Comparison of ENCODE assay signal across 16 cellular contexts in the genomic region with DNA sequence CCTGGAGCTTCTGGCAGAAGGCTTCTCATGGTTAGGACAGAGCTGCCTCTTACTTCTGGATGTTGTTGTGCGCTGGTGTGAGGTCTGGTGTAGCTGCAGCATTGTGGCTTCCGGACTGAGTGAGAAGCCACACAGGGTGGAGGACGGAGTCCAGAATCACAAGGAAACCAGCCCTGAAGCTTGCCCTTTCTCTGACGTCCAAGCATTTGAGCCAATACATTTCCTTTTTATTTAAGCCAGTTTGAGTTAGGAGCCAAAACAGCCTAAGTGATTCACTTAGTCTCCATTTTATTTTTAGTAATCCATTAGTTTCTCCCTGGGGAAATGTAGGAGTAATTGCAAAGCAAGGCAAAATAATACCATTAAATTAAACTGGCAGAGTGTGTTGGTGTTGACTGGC.
A peak's percentile ranks its signal among the peaks of the same experiment; 100 is the strongest.
DNase-seq lines count a peak whose midpoint lies in the region; ATAC-seq and TF ChIP-seq lines count a peak whose summit lies in the region.
"Had no signal": no experiment of that assay in that cellular context is flagged by ENCODE, and none has a peak within 500 bp of the region (broad histone marks: within the 10 kb centered on the region; RNA-seq: fewer than 3 reads in every experiment).

No MANE protein-coding gene starts in this region.

- peak; percentile 77 for ATAC-seq in left ventricle myocardium superior
- ATAC-seq: T-helper 17 cell had no signal

- no peaks in the 10 kb centered on the region for H3K4me1 ChIP-seq in breast epithelium
- H3K4me1 ChIP-seq: psoas muscle, upper lobe of left lung had no signal

- no peak for TF ChIP-seq POLR2A in breast epithelium (IDR thresholded peaks at IDR 0.05)

- intact Hi-C loops in left ventricle myocardium superior (cut with micrococcal nuclease) = no loop called here
- intact Hi-C loops in activated T-helper 1 cell treated with anti-CD3 and anti-CD28 coated beads, Interleukin-12 subunit alpha, Interleukin-12 subunit beta, Interleukin-2, Interleukin-4 antibody, amounts not matched to agents 30 ng/mL and 10 ng/mL and 1 ng/mL, durations not matched to agents 14 hours and 24 hours and 36 hours (cut with micrococcal nuclease) = no loop called here
- intact Hi-C loops in breast epithelium (cut with DNase I; ENCODE audit: low total_unique reads) = no loop called here

- H3K4me3 ChIP-seq in skeletal muscle cell (ENCODE audit: low read depth, low read length) (no peak overlapping the region), breast epithelium (peak overlapping the region in 1 of 3 donors; percentile 3)
- H3K4me3 ChIP-seq: esophagus squamous epithelium, psoas muscle, upper lobe of left lung had no signal

- peaks cover 47% of the 10 kb centered on the region for H3K36me3 Mint-ChIP-seq in HFFc6 (ENCODE audit: low read depth)
- H3K36me3 Mint-ChIP-seq in activated CD4-positive, alpha-beta T cell treated with anti-CD3 and anti-CD28 coated beads, Interleukin-2, amount 10 ng/mL, durations not matched to agents 7 days and 5 days (ENCODE audit: low read depth) = peaks cover 24% of the 10 kb centered on the region
- peaks cover 17% of the 10 kb centered on the region for H3K36me3 Mint-ChIP-seq in activated T-helper 1 cell treated with anti-CD3 and anti-CD28 coated beads, Interleukin-12 subunit alpha, Interleukin-12 subunit beta, Interleukin-2, Interleukin-4 antibody, amounts not matched to agents 30 ng/mL and 10 ng/mL and 1 ng/mL, durations not matched to agents 14 hours and 24 hours and 36 hours (ENCODE audit: low read depth)

- POLR2A ChIA-PET in activated CD4-positive, alpha-beta T cell treated with anti-CD3 and anti-CD28 coated beads, Interleukin-2, amount 10 ng/mL, durations not matched to agents 7 days and 5 days (lab: Charles Lee) = no interaction called here

- H3K36me3 ChIP-seq in breast epithelium = no peaks in the 10 kb centered on the region

- no peak for TF ChIP-seq CTCF in HFFc6 (IDR thresholded peaks at IDR 0.05)
- TF ChIP-seq CTCF in breast epithelium (IDR thresholded peaks at IDR 0.05) = no peak

- peak overlapping the region in 1 of 2 donors; percentile 19 for H3K27ac ChIP-seq in breast epithelium
- H3K27ac ChIP-seq: HL-60, psoas muscle, upper lobe of left lung had no signal

- no peak for DNase-seq in HFFc6
- peak; percentile 31 for DNase-seq in astrocyte of the hippocampus (ENCODE audit: low read depth, low spot score)
- no peak for DNase-seq in left ventricle myocardium superior
- peak; percentile 59 for DNase-seq in skeletal muscle cell (ENCODE audit: low read depth)
- no peak for DNase-seq in activated CD4-positive, alpha-beta T cell treated with anti-CD3 and anti-CD28 coated beads, Interleukin-2, amount 10 ng/mL, durations not matched to agents 7 days and 5 days
- DNase-seq in ACHN = no peak
- no peak for DNase-seq in activated T-helper 1 cell treated with anti-CD3 and anti-CD28 coated beads, Interleukin-12 subunit alpha, Interleukin-12 subunit beta, Interleukin-2, Interleukin-4 antibody, amounts not matched to agents 30 ng/mL and 10 ng/mL and 1 ng/mL, durations not matched to agents 14 hours and 24 hours and 36 hours (ENCODE audit: low spot score)
- DNase-seq in breast epithelium (ENCODE audit: low spot score in 2 of 2) = no peak
- DNase-seq: central memory CD4-positive, alpha-beta T cell; DMS 273 treated with DMSO at 0.1 percent for 48 hours; esophagus squamous epithelium; NK-92 treated with Interleukin-12 subunit alpha and Interleukin-12 subunit beta, amount 100 ng/mL, for 24 hours; T-helper 17 cell; upper lobe of left lung had no signal

- H3K9me3 ChIP-seq in breast epithelium = no peaks in the 10 kb centered on the region
- H3K9me3 ChIP-seq: esophagus squamous epithelium, psoas muscle, upper lobe of left lung had no signal

- no peaks in the 10 kb centered on the region for H3K27me3 ChIP-seq in breast epithelium
- H3K27me3 ChIP-seq: esophagus squamous epithelium, upper lobe of left lung had no signal

- H3K27me3 Mint-ChIP-seq in HFFc6 (ENCODE audit: insufficient read depth) = no peaks in the 10 kb centered on the region
- no peaks in the 10 kb centered on the region for H3K27me3 Mint-ChIP-seq in activated CD4-positive, alpha-beta T cell treated with anti-CD3 and anti-CD28 coated beads, Interleukin-2, amount 10 ng/mL, durations not matched to agents 7 days and 5 days
- H3K27me3 Mint-ChIP-seq in activated T-helper 1 cell treated with anti-CD3 and anti-CD28 coated beads, Interleukin-12 subunit alpha, Interleukin-12 subunit beta, Interleukin-2, Interleukin-4 antibody, amounts not matched to agents 30 ng/mL and 10 ng/mL and 1 ng/mL, durations not matched to agents 14 hours and 24 hours and 36 hours (ENCODE audit: insufficient read depth) = no peaks in the 10 kb centered on the region
- H3K27me3 Mint-ChIP-seq: T-helper 17 cell had no signal

- CTCF ChIA-PET in activated CD4-positive, alpha-beta T cell treated with anti-CD3 and anti-CD28 coated beads, Interleukin-2, amount 10 ng/mL, durations not matched to agents 7 days and 5 days (lab: Charles Lee) = interaction anchor here (0.6 to 1.9 kb wide), 4 partner anchors 12 to 531 kb away, joined by 3 to 5 read pairs (median 4); no protein-coding TSS in a partner anchor

- H3K4me1 Mint-ChIP-seq in HFFc6 (ENCODE audit: low read depth) = peaks cover 42% of the 10 kb centered on the region
- H3K4me1 Mint-ChIP-seq in activated CD4-positive, alpha-beta T cell treated with anti-CD3 and anti-CD28 coated beads, Interleukin-2, amount 10 ng/mL, durations not matched to agents 7 days and 5 days = peaks cover 1% of the 10 kb centered on the region
- H3K4me1 Mint-ChIP-seq in activated T-helper 1 cell treated with anti-CD3 and anti-CD28 coated beads, Interleukin-12 subunit alpha, Interleukin-12 subunit beta, Interleukin-2, Interleukin-4 antibody, amounts not matched to agents 30 ng/mL and 10 ng/mL and 1 ng/mL, durations not matched to agents 14 hours and 24 hours and 36 hours (ENCODE audit: low read depth) = peaks cover 5% of the 10 kb centered on the region
- H3K4me1 Mint-ChIP-seq: T-helper 17 cell had no signal

- H3K27ac Mint-ChIP-seq in HFFc6 = peak overlapping the region; percentile 49; the same call in 1 of the 2 replicates
- H3K27ac Mint-ChIP-seq in activated CD4-positive, alpha-beta T cell treated with anti-CD3 and anti-CD28 coated beads, Interleukin-2, amount 10 ng/mL, durations not matched to agents 7 days and 5 days = no peak overlapping the region
- no peak overlapping the region for H3K27ac Mint-ChIP-seq in activated T-helper 1 cell treated with anti-CD3 and anti-CD28 coated beads, Interleukin-12 subunit alpha, Interleukin-12 subunit beta, Interleukin-2, Interleukin-4 antibody, amounts not matched to agents 30 ng/mL and 10 ng/mL and 1 ng/mL, durations not matched to agents 14 hours and 24 hours and 36 hours
- H3K27ac Mint-ChIP-seq: T-helper 17 cell had no signal

- H3K9me3 Mint-ChIP-seq in HFFc6 = no peaks in the 10 kb centered on the region
- no peaks in the 10 kb centered on the region for H3K9me3 Mint-ChIP-seq in activated CD4-positive, alpha-beta T cell treated with anti-CD3 and anti-CD28 coated beads, Interleukin-2, amount 10 ng/mL, durations not matched to agents 7 days and 5 days
- no peaks in the 10 kb centered on the region for H3K9me3 Mint-ChIP-seq in activated T-helper 1 cell treated with anti-CD3 and anti-CD28 coated beads, Interleukin-12 subunit alpha, Interleukin-12 subunit beta, Interleukin-2, Interleukin-4 antibody, amounts not matched to agents 30 ng/mL and 10 ng/mL and 1 ng/mL, durations not matched to agents 14 hours and 24 hours and 36 hours

- no peak overlapping the region for H3K4me3 Mint-ChIP-seq in HFFc6
- H3K4me3 Mint-ChIP-seq in activated CD4-positive, alpha-beta T cell treated with anti-CD3 and anti-CD28 coated beads, Interleukin-2, amount 10 ng/mL, durations not matched to agents 7 days and 5 days = no peak overlapping the region
- H3K4me3 Mint-ChIP-seq in activated T-helper 1 cell treated with anti-CD3 and anti-CD28 coated beads, Interleukin-12 subunit alpha, Interleukin-12 subunit beta, Interleukin-2, Interleukin-4 antibody, amounts not matched to agents 30 ng/mL and 10 ng/mL and 1 ng/mL, durations not matched to agents 14 hours and 24 hours and 36 hours = no peak overlapping the region
- H3K4me3 Mint-ChIP-seq: T-helper 17 cell had no signal

- in situ Hi-C loops in ACHN (cut with HindIII; ENCODE audit: low pct_ligation_motif_present, low pct_unique_long_range_greater_than_20kb, low sequenced_read_pairs) = no loop called here

Comparison
In these comparisons a context has a peak if more than half of its experiments do, and no peak if none do; other contexts are left out.
1. DNase-seq: peak in astrocyte of the hippocampus (single experiment) and skeletal muscle cell (single experiment); none in HFFc6 (single experiment), left ventricle myocardium superior (single experiment), activated CD4-positive, alpha-beta T cell treated with anti-CD3 and anti-CD28 coated beads, Interleukin-2, amount 10 ng/mL, durations not matched to agents 7 days and 5 days (single experiment), ACHN (single experiment), activated T-helper 1 cell treated with anti-CD3 and anti-CD28 coated beads, Interleukin-12 subunit alpha, Interleukin-12 subunit beta, Interleukin-2, Interleukin-4 antibody, amounts not matched to agents 30 ng/mL and 10 ng/mL and 1 ng/mL, durations not matched to agents 14 hours and 24 hours and 36 hours (single experiment) and breast epithelium (0 of 2).